In the genomic region with DNA sequence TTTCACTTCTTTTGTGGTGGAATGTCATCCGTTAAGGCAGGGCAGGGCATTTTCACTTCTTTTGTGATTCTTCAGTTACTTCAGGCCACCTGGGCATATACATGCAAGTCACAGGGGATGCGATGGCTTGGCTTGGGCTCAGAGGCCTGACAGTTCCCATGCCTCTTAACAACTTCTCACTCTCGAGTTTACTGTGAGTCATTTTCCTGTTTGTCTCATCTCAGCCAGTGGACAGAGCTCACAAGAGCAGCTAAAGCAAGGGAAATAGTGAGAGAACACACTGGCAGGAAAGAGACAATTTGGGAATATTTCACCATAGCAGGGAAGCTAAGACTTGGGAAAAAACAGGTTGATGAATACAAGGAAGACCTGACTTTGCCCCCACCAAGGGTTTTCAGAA, we compare ENCODE assay signal across 25 cellular contexts.
A peak's percentile ranks its signal among the peaks of the same experiment; 100 is the strongest.
DNase-seq lines count a peak whose midpoint lies in the region; ATAC-seq and TF ChIP-seq lines count a peak whose summit lies in the region.
"Had no signal": no experiment of that assay in that cellular context is flagged by ENCODE, and none has a peak within 500 bp of the region (broad histone marks: within the 10 kb centered on the region; RNA-seq: fewer than 3 reads in every experiment).

No MANE protein-coding gene starts in this region.

- intact Hi-C loops in CD4-positive, alpha-beta T cell (cut with DNase I, micrococcal nuclease): no loop called here
- intact Hi-C loops in A673 (cut with micrococcal nuclease; ENCODE audit: unreplicated experiment): no loop called here

- H3K9me3 Mint-ChIP-seq in WTC11: peaks cover 4% of the 10 kb centered on the region
- H3K9me3 Mint-ChIP-seq in CD4-positive, alpha-beta T cell: no peaks in the 10 kb centered on the region
- H3K9me3 Mint-ChIP-seq: CD8-positive, alpha-beta T cell had no signal

- no peak; the same call in 1 of the 2 replicates for ATAC-seq in WTC11
- no peak for ATAC-seq in CD4-positive, alpha-beta T cell (ENCODE audit: poor library complexity)
- ATAC-seq: A549; CD8-positive, alpha-beta T cell; HCT116 had no signal

- no peaks in the 10 kb centered on the region for H3K27me3 ChIP-seq in CD4-positive, alpha-beta T cell (ENCODE audit: control insufficient read depth, insufficient read depth, low read length)
- no peaks in the 10 kb centered on the region for H3K27me3 ChIP-seq in A673 (replicated peaks; ENCODE audit: insufficient read depth, low read depth, low read length, poor library complexity)

- no peaks in the 10 kb centered on the region for H3K4me1 ChIP-seq in A673 (ENCODE audit: insufficient read depth, low read length, poor library complexity, severe bottlenecking)
- H3K4me1 ChIP-seq: A549 had no signal

- no peaks in the 10 kb centered on the region for H3K36me3 ChIP-seq in A673 (ENCODE audit: insufficient read depth, low read length, poor library complexity, severe bottlenecking)

- no peak overlapping the region for H3K27ac ChIP-seq in CD4-positive, alpha-beta T cell (ENCODE audit: low read depth, low read length)
- no peak overlapping the region for H3K27ac ChIP-seq in A673 (ENCODE audit: low read depth, low read length, poor library complexity, severe bottlenecking)
- H3K27ac ChIP-seq: A549, PC-9, RWPE1, SK-N-MC had no signal

- no peak overlapping the region for H3K4me3 Mint-ChIP-seq in WTC11
- no peak overlapping the region for H3K4me3 Mint-ChIP-seq in CD4-positive, alpha-beta T cell
- H3K4me3 Mint-ChIP-seq: CD8-positive, alpha-beta T cell had no signal

- peaks cover 9% of the 10 kb centered on the region for H3K4me1 Mint-ChIP-seq in WTC11
- H3K4me1 Mint-ChIP-seq in CD4-positive, alpha-beta T cell (ENCODE audit: low read depth): no peaks in the 10 kb centered on the region

- no peak for TF ChIP-seq CTCF in WTC11 (IDR thresholded peaks at IDR 0.05)
- TF ChIP-seq CTCF in CD4-positive, alpha-beta T cell (IDR thresholded peaks at IDR 0.05): no peak
- no peak for TF ChIP-seq CTCF in A673 (conservative IDR thresholded peaks at IDR 0.05; ENCODE audit: low read depth, low read length)

- POLR2A ChIA-PET in WTC11 (lab: Charles Lee): no interaction called here
- POLR2A ChIA-PET in CD4-positive, alpha-beta T cell (lab: Charles Lee): no interaction called here
- POLR2A ChIA-PET in A673 (lab: Charles Lee; ENCODE audit: low non-redundant PET): no interaction called here

- peaks cover 4% of the 10 kb centered on the region for H3K36me3 Mint-ChIP-seq in WTC11
- H3K36me3 Mint-ChIP-seq in CD4-positive, alpha-beta T cell (ENCODE audit: low read depth): no peaks in the 10 kb centered on the region
- H3K36me3 Mint-ChIP-seq: CD8-positive, alpha-beta T cell had no signal

- H3K27me3 Mint-ChIP-seq in WTC11 (ENCODE audit: low read depth): no peaks in the 10 kb centered on the region
- H3K27me3 Mint-ChIP-seq in CD4-positive, alpha-beta T cell: no peaks in the 10 kb centered on the region

- CTCF ChIA-PET in WTC11 (lab: Charles Lee) (no interaction called here), A673 (lab: Charles Lee) (no interaction called here)
- CTCF ChIA-PET in CD4-positive, alpha-beta T cell (lab: Charles Lee): no interaction called here

- H3K4me3 ChIP-seq in A673 (ENCODE audit: low read depth, low read length, poor library complexity, severe bottlenecking): no peak overlapping the region
- H3K4me3 ChIP-seq: A549, PC-9, SK-N-MC had no signal

- BruUV-seq in A673 (replicated peaks; lab: Mats Ljungman, UMichigan): no TSS peak

- H3K27ac Mint-ChIP-seq in WTC11: peak overlapping the region; percentile 71
- H3K27ac Mint-ChIP-seq in CD4-positive, alpha-beta T cell: no peak overlapping the region
- H3K27ac Mint-ChIP-seq: CD8-positive, alpha-beta T cell had no signal

- H3K9me3 ChIP-seq in CD4-positive, alpha-beta T cell (ENCODE audit: control insufficient read depth, low read length): no peaks in the 10 kb centered on the region
- H3K9me3 ChIP-seq in A673 (ENCODE audit: low read depth, low read length, poor library complexity, severe bottlenecking): no peaks in the 10 kb centered on the region
- H3K9me3 ChIP-seq: A549 had no signal

- DNase-seq in M059J (ENCODE audit: low read depth) (peak; percentile 0), WTC11 (ENCODE audit: low spot score) (no peak), glomerular visceral epithelial cell (ENCODE audit: extremely low spot score) (peak; percentile 15), RKO (ENCODE audit: low spot score) (no peak), A673 (ENCODE audit: low spot score) (no peak), dedifferentiated amniotic fluid mesenchymal stem cell (ENCODE audit: extremely low spot score) (no peak)
- DNase-seq in CD4-positive, alpha-beta T cell: no peak
- DNase-seq: C1 segment of cervical spinal cord; Calu3; CD8-positive, alpha-beta T cell; DMS79 treated with DMSO at 0.1 percent for 48 hours; GF-D8; KBM-7; NCI-H1092; NCI-H1436; NCI-H187; NCI-H2171 treated with DMSO at 0.1 percent for 48 hours; NCI-H524 treated with DMSO at 0.1 percent for 48 hours; NCI-H774; PC-9; SHP77 treated with DMSO at 0.1 percent for 48 hours had no signal

TF ChIP-seq in WTC11, 78 proteins besides CTCF, POLR2A, EP300 and RAD21:
- TF ChIP-seq, protein P1, sequence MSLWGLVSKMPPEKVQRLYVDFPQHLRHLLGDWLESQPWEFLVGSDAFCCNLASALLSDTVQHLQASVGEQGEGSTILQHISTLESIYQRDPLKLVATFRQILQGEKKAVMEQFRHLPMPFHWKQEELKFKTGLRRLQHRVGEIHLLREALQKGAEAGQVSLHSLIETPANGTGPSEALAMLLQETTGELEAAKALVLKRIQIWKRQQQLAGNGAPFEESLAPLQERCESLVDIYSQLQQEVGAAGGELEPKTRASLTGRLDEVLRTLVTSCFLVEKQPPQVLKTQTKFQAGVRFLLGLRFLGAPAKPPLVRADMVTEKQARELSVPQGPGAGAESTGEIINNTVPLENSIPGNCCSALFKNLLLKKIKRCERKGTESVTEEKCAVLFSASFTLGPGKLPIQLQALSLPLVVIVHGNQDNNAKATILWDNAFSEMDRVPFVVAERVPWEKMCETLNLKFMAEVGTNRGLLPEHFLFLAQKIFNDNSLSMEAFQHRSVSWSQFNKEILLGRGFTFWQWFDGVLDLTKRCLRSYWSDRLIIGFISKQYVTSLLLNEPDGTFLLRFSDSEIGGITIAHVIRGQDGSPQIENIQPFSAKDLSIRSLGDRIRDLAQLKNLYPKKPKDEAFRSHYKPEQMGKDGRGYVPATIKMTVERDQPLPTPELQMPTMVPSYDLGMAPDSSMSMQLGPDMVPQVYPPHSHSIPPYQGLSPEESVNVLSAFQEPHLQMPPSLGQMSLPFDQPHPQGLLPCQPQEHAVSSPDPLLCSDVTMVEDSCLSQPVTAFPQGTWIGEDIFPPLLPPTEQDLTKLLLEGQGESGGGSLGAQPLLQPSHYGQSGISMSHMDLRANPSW (CRISPR knock-in tag; conservative IDR thresholded peaks at IDR 0.05; ENCODE audit: low read depth): no peak
- TF ChIP-seq ZBTB21 (CRISPR knock-in tag; IDR thresholded peaks at IDR 0.05; ENCODE audit: borderline replicate concordance): no peak
- TF ChIP-seq, protein P2, sequence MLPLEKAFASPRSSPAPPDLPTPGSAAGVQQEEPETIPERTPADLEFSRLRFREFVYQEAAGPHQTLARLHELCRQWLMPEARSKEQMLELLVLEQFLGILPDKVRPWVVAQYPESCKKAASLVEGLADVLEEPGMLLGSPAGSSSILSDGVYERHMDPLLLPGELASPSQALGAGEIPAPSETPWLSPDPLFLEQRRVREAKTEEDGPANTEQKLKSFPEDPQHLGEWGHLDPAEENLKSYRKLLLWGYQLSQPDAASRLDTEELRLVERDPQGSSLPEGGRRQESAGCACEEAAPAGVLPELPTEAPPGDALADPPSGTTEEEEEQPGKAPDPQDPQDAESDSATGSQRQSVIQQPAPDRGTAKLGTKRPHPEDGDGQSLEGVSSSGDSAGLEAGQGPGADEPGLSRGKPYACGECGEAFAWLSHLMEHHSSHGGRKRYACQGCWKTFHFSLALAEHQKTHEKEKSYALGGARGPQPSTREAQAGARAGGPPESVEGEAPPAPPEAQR (CRISPR knock-in tag; IDR thresholded peaks at IDR 0.05): no peak
- TF ChIP-seq NR2C2 (CRISPR knock-in tag; IDR thresholded peaks at IDR 0.05): no peak
- no peak for TF ChIP-seq ZNF121 (CRISPR knock-in tag; IDR thresholded peaks at IDR 0.05)
- no peak for TF ChIP-seq CREB1 (CRISPR knock-in tag; IDR thresholded peaks at IDR 0.05)
- no peak for TF ChIP-seq TCF7 (CRISPR knock-in tag; IDR thresholded peaks at IDR 0.05; ENCODE audit: low read depth)
- TF ChIP-seq CREM (CRISPR knock-in tag; IDR thresholded peaks at IDR 0.05): no peak
- TF ChIP-seq ESRRA (CRISPR knock-in tag; IDR thresholded peaks at IDR 0.05; ENCODE audit: borderline replicate concordance): no peak
- no peak for TF ChIP-seq ZNF416 (CRISPR knock-in tag; IDR thresholded peaks at IDR 0.05)

Comparison
In these comparisons a context has a peak if more than half of its experiments do, and no peak if none do; other contexts are left out.
1. DNase-seq: peak in M059J (single experiment) and glomerular visceral epithelial cell (single experiment); none in WTC11 (single experiment), RKO (single experiment), CD4-positive, alpha-beta T cell (0 of 10), A673 (single experiment) and dedifferentiated amniotic fluid mesenchymal stem cell (single experiment).